9 cellular contexts compared by ENCODE assay signal in the genomic region with DNA sequence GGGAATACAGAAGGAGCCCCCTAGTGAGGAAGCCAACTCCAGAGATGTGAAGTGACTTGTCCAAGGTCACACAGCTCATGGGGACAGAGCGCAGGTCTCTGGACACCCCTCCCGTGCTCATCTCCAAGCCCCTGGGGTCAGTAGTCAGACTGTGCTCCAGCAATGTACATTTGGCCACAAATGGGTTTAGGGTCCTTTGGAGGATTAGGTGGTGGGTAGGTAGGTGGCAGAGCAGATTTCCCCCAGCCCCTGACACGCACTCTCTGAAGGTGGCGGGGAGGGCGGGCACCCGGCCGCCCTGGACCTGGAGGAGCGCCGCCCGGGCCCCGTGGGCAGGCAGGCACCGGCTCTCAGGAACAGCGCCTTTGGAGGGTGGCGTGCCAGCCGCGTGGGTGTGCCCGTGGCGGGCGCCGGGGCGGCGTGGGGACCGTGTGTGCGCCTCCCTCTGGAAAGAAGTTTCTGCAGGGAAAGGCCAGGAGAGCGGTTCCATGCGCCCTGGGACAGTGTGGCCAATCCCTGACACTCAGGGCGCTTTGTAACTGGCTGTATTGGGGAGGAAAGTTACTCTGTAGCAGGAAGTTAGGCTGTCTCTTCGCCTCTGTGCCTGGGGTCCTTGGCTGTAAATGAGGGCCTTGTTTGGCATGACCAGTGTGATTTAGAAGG. TPM values are rescaled to one million over a fixed set of nuclear protein-coding genes. Genes with fewer than 3 reads are reported as not detected.
A peak's percentile ranks its signal among the peaks of the same experiment; 100 is the strongest.
DNase-seq lines count a peak whose midpoint lies in the region; ATAC-seq, FAIRE-seq and TF ChIP-seq lines count a peak whose summit lies in the region.
"Had no signal": no experiment of that assay in that cellular context is flagged by ENCODE, and none has a peak within 500 bp of the region (broad histone marks: within the 10 kb centered on the region; RNA-seq: fewer than 3 reads in every experiment).

No MANE protein-coding gene starts in this region.

- WGBS in mesendoderm (ENCODE audit: extremely low coverage, insufficient coverage, low lambda C conversion rate), result no CpG with 5 or more reads among the region's 28 CpGs

- no peak overlapping the region for H3K4ac ChIP-seq in mesendoderm (ENCODE audit: low read depth, low read length)

- H4K5ac ChIP-seq in mesendoderm (ENCODE audit: low read length), result no peak overlapping the region

- H3K9me3 ChIP-seq in duodenal mucosa (ENCODE audit: control insufficient read depth in 1 of 2, low read length in 2 of 2), result no peaks in the 10 kb centered on the region

- H4K8ac ChIP-seq in mesendoderm (ENCODE audit: low read depth, low read length), result no peak overlapping the region

- no peak overlapping the region for H3K18ac ChIP-seq in mesendoderm (ENCODE audit: low read length)

- H3K4me1 ChIP-seq in duodenal mucosa (ENCODE audit: control insufficient read depth in 1 of 2, insufficient read depth in 2 of 2, low read length in 2 of 2) (peaks cover 12 to 14% of the 10 kb centered on the region in 2 donors), mesendoderm (ENCODE audit: control insufficient read depth, low read depth, low read length) (no peaks in the 10 kb centered on the region)

- peak overlapping the region; percentile 74 for H3K56ac ChIP-seq in mesendoderm (ENCODE audit: low read length)

- H3K79me1 ChIP-seq in mesendoderm (ENCODE audit: low read length), result no peaks in the 10 kb centered on the region

- ATAC-seq in HG03175 (IDR thresholded peaks at IDR 0.05; ENCODE audit: unreplicated experiment) (no peak), GM21825 (IDR thresholded peaks at IDR 0.05; ENCODE audit: unreplicated experiment) (no peak)

- H3K4me2 ChIP-seq in mesendoderm (ENCODE audit: low read length), result peak overlapping the region; percentile 78

- no peak overlapping the region for H3K27ac ChIP-seq in duodenal mucosa (ENCODE audit: low read depth, low read length)
- no peak overlapping the region for H3K27ac ChIP-seq in mesendoderm (ENCODE audit: low read depth, low read length)
- peak overlapping the region; percentile 17 for H3K27ac ChIP-seq in temporal lobe (ENCODE audit: low read depth, low read length)

- no peak overlapping the region for H2BK15ac ChIP-seq in mesendoderm (replicated peaks; ENCODE audit: low read depth)

- no peak overlapping the region for H2AK5ac ChIP-seq in mesendoderm (ENCODE audit: low read length)

- no peak overlapping the region for H2BK120ac ChIP-seq in mesendoderm (ENCODE audit: low read depth, low read length)

- H3K23ac ChIP-seq in mesendoderm (ENCODE audit: low read length), result no peak overlapping the region

- peak overlapping the region; percentile 65 to 68 for H3K4me3 ChIP-seq in duodenal mucosa (ENCODE audit: low read depth in 1 of 2, low read length in 2 of 2)
- H3K4me3 ChIP-seq in mesendoderm (ENCODE audit: low read length), result no peak overlapping the region

- no peak for FAIRE-seq in GM12892 (lab: Jason Lieb, UNC)

- DNase-seq in Kasumi-1 (lab: John Stamatoyannopoulos, UW), result peak; percentile 76 to 89
- peak; percentile 72 for DNase-seq in mesendoderm
- DNase-seq in GM12892 (ENCODE audit: insufficient read length), result no peak
- no peak for DNase-seq in cortex of kidney (lab: John Stamatoyannopoulos, UW)
- DNase-seq: NCI-H748 treated with DMSO at 0.1 percent for 48 hours had no signal

- H2BK5ac ChIP-seq in mesendoderm (ENCODE audit: low read length), result no peak overlapping the region

- no peak for TF ChIP-seq POLR2A in GM12892 (IDR thresholded peaks at IDR 0.05; ENCODE audit: low read depth, low read length)

- no peaks in the 10 kb centered on the region for H3K36me3 ChIP-seq in duodenal mucosa (ENCODE audit: control insufficient read depth in 1 of 2, insufficient read depth in 2 of 2, low read length in 2 of 2)
- H3K36me3 ChIP-seq in mesendoderm (ENCODE audit: control insufficient read depth, insufficient read depth, low read length), result no peaks in the 10 kb centered on the region

- H3K27me3 ChIP-seq in duodenal mucosa (ENCODE audit: control insufficient read depth in 1 of 2, insufficient read depth in 2 of 2, low read length in 2 of 2) (peaks cover 14 to 16% of the 10 kb centered on the region in 2 donors), mesendoderm (ENCODE audit: insufficient read depth, low read length, poor library complexity) (peaks cover 3% of the 10 kb centered on the region)

- H3K79me2 ChIP-seq in mesendoderm (ENCODE audit: control insufficient read depth, insufficient read depth, low read length), result no peaks in the 10 kb centered on the region

- H3K9ac ChIP-seq in duodenal mucosa (ENCODE audit: low read depth in 1 of 2, low read length in 2 of 2) (peak overlapping the region in 1 of 2 donors; percentile 20), mesendoderm (ENCODE audit: low read length) (no peak overlapping the region)

RNA-seq across cellular contexts. Expression of a gene that starts 1.0 kb away (rescaled TPM):
- 5.9 TPM for polyA plus RNA-seq in mesendoderm (2013, experiment 1 of 2)
- polyA plus RNA-seq in mesendoderm (2013, experiment 2 of 2), result 5.9 TPM
- total RNA-seq in temporal lobe, result 6.6 TPM
- not detected for polyA plus RNA-seq in GM12892 (2012; ENCODE audit: missing spikeins)

Comparison
In these comparisons a context has a peak if more than half of its experiments do, and no peak if none do; other contexts are left out.
1. DNase-seq: peak in Kasumi-1 (2 of 2) and mesendoderm (single experiment); none in GM12892 (single experiment) and cortex of kidney (single experiment).